8 cellular contexts compared by ENCODE assay signal in the genomic region with DNA sequence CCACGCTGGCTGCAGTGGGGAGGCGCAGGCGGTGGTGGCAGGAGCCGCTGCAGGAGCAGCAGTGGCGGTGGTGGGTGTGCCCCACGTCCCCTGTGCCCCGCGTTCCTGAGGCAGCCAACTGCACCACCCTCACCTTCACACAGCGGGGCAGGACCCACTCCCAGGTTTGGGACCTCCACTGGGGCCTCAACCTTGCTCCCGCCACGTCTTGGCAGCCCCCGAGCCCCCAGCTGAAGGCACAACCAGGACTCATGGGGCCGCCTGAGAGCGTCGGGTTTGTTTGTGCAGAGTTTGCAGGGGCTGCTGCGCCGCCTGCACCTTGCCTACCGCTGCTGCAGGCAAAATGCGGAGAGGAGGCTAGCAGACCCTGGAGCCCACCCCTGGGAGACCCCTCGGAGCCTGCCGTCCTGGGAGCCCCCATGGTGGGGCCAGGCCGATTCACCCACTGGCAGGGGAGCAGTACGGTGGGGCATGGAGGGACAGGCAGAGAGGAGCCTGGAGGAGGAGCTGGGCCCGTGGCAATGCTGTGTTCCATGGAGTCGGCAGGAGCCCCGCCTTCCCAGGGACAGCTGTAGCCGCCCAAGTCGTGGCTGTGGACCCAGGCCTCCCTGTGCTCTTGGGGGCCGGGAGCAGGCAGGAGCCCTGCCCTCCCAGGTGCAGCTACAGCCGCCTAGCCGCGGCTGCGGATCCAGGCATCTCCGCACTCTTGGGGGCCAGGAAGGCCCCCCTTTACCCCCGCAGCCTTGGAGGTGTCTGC. TPM values are rescaled to one million over a fixed set of nuclear protein-coding genes. Genes with fewer than 3 reads are reported as not detected.
DNase-seq lines count a peak whose midpoint lies in the region; ATAC-seq and TF ChIP-seq lines count a peak whose summit lies in the region.

No MANE protein-coding gene starts in this region.

- DNase-seq in RWPE1 (ENCODE audit: low spot score): no peak
- DNase-seq in neuronal stem cell (ENCODE audit: low spot score): no peak
- DNase-seq in NCI-H226: no peak
- no peak for DNase-seq in effector CD4-positive, alpha-beta T cell
- DNase-seq in HuH-7 (ENCODE audit: low spot score): no peak
- DNase-seq in COR-L47 (lab: John Stamatoyannopoulos, UW): no peak

- POLR2A ChIA-PET in RWPE1 (lab: Yijun Ruan, JAX; ENCODE audit: low non-redundant PET): no interaction called here

- H2BK12ac ChIP-seq in neuronal stem cell (ENCODE audit: low read length): no peak overlapping the region

- no peaks in the 10 kb centered on the region for H3K79me1 ChIP-seq in neuronal stem cell (ENCODE audit: low read depth, low read length)

- WGBS in neuronal stem cell (ENCODE audit: extremely low coverage in 2 of 2, insufficient read length in 2 of 2, insufficient replicate concordance in 1 of 2), 2 donors: no CpG with 5 or more reads among the region's 35 CpGs

- no peak overlapping the region for H4K8ac ChIP-seq in neuronal stem cell (ENCODE audit: low read depth, low read length)

- peak overlapping the region; percentile 89 for H3K23ac ChIP-seq in neuronal stem cell (ENCODE audit: low read depth, low read length, poor library complexity)

- CTCF ChIA-PET in RWPE1 (lab: Yijun Ruan, JAX): interaction anchor here (0.6 kb wide), 1 partner anchor 44 kb away, joined by 3 read pairs; no protein-coding TSS in a partner anchor

- ATAC-seq in GM18502 (IDR thresholded peaks at IDR 0.05; ENCODE audit: poor library complexity, unreplicated experiment) (peak; percentile 46), esophagus mucosa (peak; percentile 76)

- H3K18ac ChIP-seq in neuronal stem cell (ENCODE audit: low read length): peak overlapping the region; percentile 91

- peak overlapping the region; percentile 47 for H2BK120ac ChIP-seq in neuronal stem cell (ENCODE audit: low read depth, low read length)

- no peak for TF ChIP-seq CTCF in RWPE1 (conservative IDR thresholded peaks at IDR 0.05; ENCODE audit: low read depth)

- no peak overlapping the region for H3K4ac ChIP-seq in neuronal stem cell (ENCODE audit: low read length)

- peak overlapping the region; percentile 30 for H4K91ac ChIP-seq in neuronal stem cell (ENCODE audit: low read depth, low read length, poor library complexity)

- H3K4me3 ChIP-seq in neuronal stem cell (ENCODE audit: low read length in 2 of 2): peak overlapping the region in 1 of 2 donors; percentile 63

- no peaks in the 10 kb centered on the region for H3K36me3 ChIP-seq in neuronal stem cell (replicated peaks in 1 of 2; ENCODE audit: control insufficient read depth in 2 of 2, insufficient read depth in 2 of 2, low read length in 2 of 2)

- H2AFZ ChIP-seq in neuronal stem cell (ENCODE audit: low read length): peak overlapping the region; percentile 83

- H2AK5ac ChIP-seq in neuronal stem cell (ENCODE audit: low read depth, low read length): peak overlapping the region; percentile 70

- no peak overlapping the region for H2BK15ac ChIP-seq in neuronal stem cell (ENCODE audit: low read length)

- peak overlapping the region; percentile 60 for H3K9ac ChIP-seq in neuronal stem cell (ENCODE audit: low read depth, low read length, poor library complexity)

- peak overlapping the region; percentile 71 for H3K14ac ChIP-seq in neuronal stem cell (ENCODE audit: low read length)

- peaks cover 0 to 41% (median 0%) of the 10 kb centered on the region in 3 experiments for H3K27me3 ChIP-seq in neuronal stem cell (ENCODE audit: control insufficient read depth in 3 of 3, insufficient read depth in 3 of 3, low read depth in 1 of 3, low read length in 3 of 3)

- peak overlapping the region; percentile 39 for H2BK5ac ChIP-seq in neuronal stem cell (ENCODE audit: low read length)

- H3K27ac ChIP-seq in RWPE1 (peak overlapping the region; percentile 41), neuronal stem cell (replicated peaks; ENCODE audit: low read length) (no peak overlapping the region)

- H3K9me3 ChIP-seq in neuronal stem cell (replicated peaks in 1 of 2; ENCODE audit: control insufficient read depth in 2 of 2, insufficient read depth in 1 of 2, low read depth in 1 of 2, low read length in 2 of 2): no peaks in the 10 kb centered on the region

- no peaks in the 10 kb centered on the region for H3K4me1 ChIP-seq in neuronal stem cell (ENCODE audit: control insufficient read depth in 2 of 2, insufficient read depth in 1 of 2, low read depth in 1 of 2, low read length in 2 of 2)

- H3K4me2 ChIP-seq in neuronal stem cell (ENCODE audit: insufficient read depth, low read length, poor library complexity, severe bottlenecking): peak overlapping the region; percentile 31

RNA-seq across cellular contexts. Expression of a gene that starts 14.7 kb away (rescaled TPM):
- total RNA-seq in esophagus mucosa: 5.2 TPM
- 1.3 TPM for polyA plus RNA-seq in neuronal stem cell (2013, experiment 1 of 2)
- 0.98 TPM for polyA plus RNA-seq in neuronal stem cell (2013, experiment 2 of 2)
